Comparison of ENCODE assay signal across 7 cellular contexts in the genomic region with DNA sequence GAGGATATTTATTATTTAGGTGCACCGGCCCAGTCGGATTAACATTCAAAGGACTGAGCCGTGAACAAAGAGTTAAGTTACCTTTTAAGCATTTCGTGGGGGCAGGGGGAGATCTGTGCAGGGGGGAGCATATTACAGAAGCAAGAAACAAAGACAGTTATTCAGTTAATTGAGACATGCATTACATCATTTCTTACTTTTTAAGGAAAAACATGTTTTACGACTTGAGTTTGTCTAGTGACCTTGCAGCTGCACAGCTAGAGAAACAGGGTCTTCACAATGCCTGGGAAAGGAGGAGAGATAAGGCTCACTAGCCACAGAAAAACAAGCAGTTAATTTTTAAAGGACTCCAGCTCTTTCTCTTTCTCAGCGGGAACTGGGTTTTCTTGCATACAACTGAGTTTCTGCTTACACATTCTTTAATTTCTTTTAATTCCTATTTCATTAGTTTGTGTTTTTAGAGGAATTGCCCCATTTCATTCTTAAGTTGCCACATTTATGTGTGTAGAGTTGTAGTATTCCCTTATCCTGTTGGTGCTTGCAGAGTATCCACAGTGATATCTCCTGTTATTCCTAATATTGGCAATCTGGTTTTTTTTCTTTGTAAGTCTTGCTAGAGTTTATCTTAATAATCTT. TPM values are rescaled to one million over a fixed set of nuclear protein-coding genes. Genes with fewer than 3 reads are reported as not detected.
DNase-seq lines count a peak whose midpoint lies in the region; ATAC-seq and TF ChIP-seq lines count a peak whose summit lies in the region.
"Not testable (repeated sequence)": the region's sequence is repeated elsewhere in the genome, so short reads cannot be mapped to it uniquely, and the experiment has no call there.

No MANE protein-coding gene starts in this region.

- peak overlapping the region; percentile 16 for H3K27ac Mint-ChIP-seq in Calu3 (ENCODE audit: unreplicated experiment)
- H3K27ac Mint-ChIP-seq in WTC11 = peak overlapping the region; percentile 78
- H3K27ac Mint-ChIP-seq in chondrocyte (ENCODE audit: unreplicated experiment) = peak overlapping the region; percentile 63
- peak overlapping the region; percentile 96 for H3K27ac Mint-ChIP-seq in mesothelial cell of epicardium

- H3K4me1 Mint-ChIP-seq in Calu3 (ENCODE audit: low read depth, unreplicated experiment) (peaks cover 32% of the 10 kb centered on the region), WTC11 (peaks cover 64% of the 10 kb centered on the region), chondrocyte (ENCODE audit: low read depth) (peaks cover 64% of the 10 kb centered on the region), mesothelial cell of epicardium (peaks cover 67% of the 10 kb centered on the region)

- not testable (repeated sequence) for H3K27me3 ChIP-seq in HL-60 (ENCODE audit: insufficient read depth, poor library complexity, severe bottlenecking); cardiac muscle cell

- POLR2A ChIA-PET in WTC11 (lab: Charles Lee) = not testable (repeated sequence)

- H3K4me3 ChIP-seq in HL-60 (replicated peaks; ENCODE audit: insufficient read depth, low read length); cardiac muscle cell: not testable (repeated sequence)

- H3K9me3 Mint-ChIP-seq in Calu3 (ENCODE audit: low read depth, unreplicated experiment); WTC11; chondrocyte (ENCODE audit: low read depth); mesothelial cell of epicardium: not testable (repeated sequence)

- H3K4me3 Mint-ChIP-seq in Calu3 (ENCODE audit: low read depth, unreplicated experiment) (peak overlapping the region; percentile 44), mesothelial cell of epicardium (peak overlapping the region; percentile 31)
- H3K4me3 Mint-ChIP-seq in WTC11; chondrocyte (ENCODE audit: unreplicated experiment): not testable (repeated sequence)

- BruUV-seq in Calu3 (replicated peaks; lab: Mats Ljungman, UMichigan) = not testable (repeated sequence)

- not testable (repeated sequence) for TF ChIP-seq CTCF in Calu3 (IDR thresholded peaks at IDR 0.05; ENCODE audit: unreplicated experiment); HL-60 (IDR thresholded peaks at IDR 0.05; ENCODE audit: insufficient read depth, low read length); WTC11 (IDR thresholded peaks at IDR 0.05); chondrocyte (IDR thresholded peaks at IDR 0.05); cardiac muscle cell (IDR thresholded peaks at IDR 0.05; ENCODE audit: low read depth, low read length); mesothelial cell of epicardium (IDR thresholded peaks at IDR 0.05; ENCODE audit: unreplicated experiment)

- not testable (repeated sequence) for DNase-seq in Calu3; WTC11 (ENCODE audit: low spot score); chondrocyte (ENCODE audit: low spot score); mesothelial cell of epicardium (ENCODE audit: low spot score in 2 of 2, unreplicated experiment in 2 of 2)
- DNase-seq in HL-60 (ENCODE audit: low read depth in 1 of 2, low spot score in 1 of 2) = peak in 1 of 2 experiments; percentile 17
- DNase-seq in cardiac muscle cell (ENCODE audit: low read depth in 1 of 2, low spot score in 1 of 2) = peak in 1 of 2 donors; percentile 14
- peak; percentile 65 for DNase-seq in renal cortical epithelial cell (ENCODE audit: low read depth)

- not testable (repeated sequence) for H3K27me3 Mint-ChIP-seq in Calu3 (ENCODE audit: unreplicated experiment); WTC11 (ENCODE audit: low read depth); chondrocyte (ENCODE audit: low read depth); mesothelial cell of epicardium (ENCODE audit: low read depth)

- H3K27ac ChIP-seq in HL-60 (replicated peaks) = peak overlapping the region; percentile 67
- H3K27ac ChIP-seq in cardiac muscle cell = peak overlapping the region; percentile 80

- intact Hi-C loops in Calu3 (cut with micrococcal nuclease; ENCODE audit: unreplicated experiment) = not testable (repeated sequence)

- not testable (repeated sequence) for H3K36me3 ChIP-seq in cardiac muscle cell

- H3K36me3 Mint-ChIP-seq in Calu3 (ENCODE audit: insufficient read depth, unreplicated experiment) (peaks cover 29% of the 10 kb centered on the region), mesothelial cell of epicardium (peaks cover 15% of the 10 kb centered on the region)
- H3K36me3 Mint-ChIP-seq in WTC11; chondrocyte (ENCODE audit: low read depth): not testable (repeated sequence)

- CTCF ChIA-PET in Calu3 (lab: Charles Lee) = interaction anchor here (0.7 kb wide), 2 partner anchors 10 to 19 kb away, joined by 3 to 4 read pairs; no protein-coding TSS in a partner anchor
- CTCF ChIA-PET in WTC11 (lab: Charles Lee) = not testable (repeated sequence)

- ATAC-seq in WTC11 = not testable (repeated sequence)

- not testable (repeated sequence) for H3K9me3 ChIP-seq in cardiac muscle cell (ENCODE audit: low read depth)

- H3K4me1 ChIP-seq in cardiac muscle cell (ENCODE audit: low read depth) = peaks cover 59% of the 10 kb centered on the region

RNA-seq across cellular contexts. Expression of gene SMS, which starts 12.8 kb away (rescaled TPM):
- total RNA-seq in Calu3 (2022) (215 and 225 TPM in 2 replicates), WTC11 (2021) (170 to 173 TPM (median 172 TPM) in 3 replicates), chondrocyte (73.0 to 131 TPM (median 129 TPM) in 3 replicates), cardiac muscle cell (213 and 253 TPM in 2 replicates), mesothelial cell of epicardium (172 to 176 TPM (median 174 TPM) in 3 replicates), renal cortical epithelial cell (341 and 398 TPM in 2 replicates)
- 403 and 501 TPM in 2 replicates for polyA plus RNA-seq in cardiac muscle cell

Comparison
In these comparisons a context has a peak if more than half of its experiments do, and no peak if none do; other contexts are left out.
1. H3K27ac Mint-ChIP-seq: peak in every context shown above with its lines; median percentile 96 in mesothelial cell of epicardium; 78 in WTC11; 63 in chondrocyte; 16 in Calu3.